21 cellular contexts compared by ENCODE assay signal in the genomic region with DNA sequence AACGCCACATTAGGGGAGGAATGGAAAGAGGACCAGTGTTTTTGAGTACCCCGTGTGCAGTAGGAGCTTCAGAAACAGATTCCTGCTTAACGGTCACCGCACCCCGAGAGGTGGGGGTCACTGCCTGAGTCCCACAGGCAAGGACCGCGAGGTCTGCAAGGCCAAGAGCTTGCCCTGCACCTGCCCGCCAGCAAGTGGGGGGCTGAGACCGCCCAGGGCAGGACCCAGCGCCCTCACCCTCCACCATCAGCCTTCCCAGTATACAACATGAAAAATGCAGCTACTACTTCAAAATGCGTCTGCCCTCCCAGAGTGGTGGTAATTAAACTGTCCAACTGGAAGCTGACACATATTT. TPM values are rescaled to one million over a fixed set of nuclear protein-coding genes. Genes with fewer than 3 reads are reported as not detected.
DNase-seq lines count a peak whose midpoint lies in the region; ATAC-seq and TF ChIP-seq lines count a peak whose summit lies in the region.
"Had no signal": no experiment of that assay in that cellular context is flagged by ENCODE, and none has a peak within 500 bp of the region (broad histone marks: within the 10 kb centered on the region; RNA-seq: fewer than 3 reads in every experiment).

No MANE protein-coding gene starts in this region.

- TF ChIP-seq CTCF in heart left ventricle (IDR thresholded peaks at IDR 0.05) (no peak), left lung (IDR thresholded peaks at IDR 0.05) (no peak), gastrocnemius medialis (IDR thresholded peaks at IDR 0.05 in 4 of 5, conservative IDR thresholded peaks at IDR 0.05 in 1 of 5) (no peak), vagina (IDR thresholded peaks at IDR 0.05) (no peak)

- peak overlapping the region; percentile 55 to 80 (median 64) for H3K27ac ChIP-seq in heart left ventricle
- H3K27ac ChIP-seq in left lung = peak overlapping the region; percentile 0 to 42
- H3K27ac ChIP-seq in gastrocnemius medialis = peak overlapping the region in 3 of 4 donors; percentile 67 to 70 (median 70)
- peak overlapping the region; percentile 27 for H3K27ac ChIP-seq in vagina
- H3K27ac ChIP-seq: C4-2B had no signal

- ATAC-seq in heart left ventricle = no peak
- ATAC-seq in left lung = no peak
- no peak for ATAC-seq in gastrocnemius medialis
- no peak for ATAC-seq in HG03025 (IDR thresholded peaks at IDR 0.05; ENCODE audit: low FRiP score, unreplicated experiment)
- ATAC-seq: activated CD8-positive, alpha-beta memory T cell treated with anti-CD3 and anti-CD28 coated beads, Interleukin-2, amount 10 ng/mL, durations not matched to agents 7 days and 5 days; natural killer cell treated with Interleukin-12 subunit alpha and Interleukin-12 subunit beta and Interleukin-15 and Interleukin-18, amount 100 ng/mL, for 72 hours had no signal

- intact Hi-C loops in heart left ventricle (cut with DNase I) (loop anchor here in 1 of 10 donors (5.0 kb wide), 1 partner anchor 35 kb away; no protein-coding TSS in a partner anchor), cardiac septum (cut with DNase I) (loop anchor here (2.0 kb wide), 1 partner anchor 151 kb away; no protein-coding TSS in a partner anchor), left lung (cut with DNase I) (no loop called here), gastrocnemius medialis (cut with DNase I; ENCODE audit: low total_unique reads) (no loop called here), vagina (cut with DNase I) (no loop called here)

- no peaks in the 10 kb centered on the region for H3K27me3 ChIP-seq in heart left ventricle
- no peaks in the 10 kb centered on the region for H3K27me3 ChIP-seq in left lung
- peaks cover 0 to 13% (median 10%) of the 10 kb centered on the region in 3 donors for H3K27me3 ChIP-seq in gastrocnemius medialis
- no peaks in the 10 kb centered on the region for H3K27me3 ChIP-seq in vagina
- H3K27me3 ChIP-seq: adrenal gland had no signal

- peak in 2 of 5 donors; percentile 3 to 9 for DNase-seq in heart left ventricle
- DNase-seq in cardiac septum (ENCODE audit: low spot score) = no peak
- DNase-seq in left lung = no peak
- DNase-seq in gastrocnemius medialis = no peak
- DNase-seq in vagina (ENCODE audit: extremely low spot score in 2 of 2) = peak in 1 of 2 donors; percentile 81
- no peak for DNase-seq in G401 (ENCODE audit: low spot score)
- DNase-seq in hippocampal formation (lab: John Stamatoyannopoulos, UW) = no peak
- DNase-seq: 8988T; activated CD4-positive, CD25-positive, alpha-beta regulatory T cell treated with anti-CD3 and anti-CD28 coated beads, Interleukin-2, amount 50 U/mL, for 72 hours; KG1; lower lobe of right lung; NCI-H1092; NCI-H2081 treated with DMSO at 0.1 percent for 48 hours; NCI-H510A treated with DMSO at 0.1 percent for 48 hours; T-helper 9 cell had no signal

- no peaks in the 10 kb centered on the region for H3K36me3 ChIP-seq in heart left ventricle
- no peaks in the 10 kb centered on the region for H3K36me3 ChIP-seq in left lung
- H3K36me3 ChIP-seq in gastrocnemius medialis = no peaks in the 10 kb centered on the region
- no peaks in the 10 kb centered on the region for H3K36me3 ChIP-seq in vagina
- H3K36me3 ChIP-seq: adrenal gland, lower lobe of right lung had no signal

- TF ChIP-seq POLR2A in heart left ventricle (IDR thresholded peaks at IDR 0.05) = no peak
- no peak for TF ChIP-seq POLR2A in gastrocnemius medialis (IDR thresholded peaks at IDR 0.05)
- TF ChIP-seq POLR2A in vagina (IDR thresholded peaks at IDR 0.05) = no peak

- WGBS in heart left ventricle, 4 donors = 67 to 80% (median 76%) methylated on average over 11 of the region's 11 CpGs

- H3K4me1 ChIP-seq in heart left ventricle (peaks cover 2 to 93% (median 76%) of the 10 kb centered on the region in 12 donors), left lung (peaks cover 23 to 49% of the 10 kb centered on the region in 2 donors), gastrocnemius medialis (peaks cover 50 to 60% of the 10 kb centered on the region in 2 donors), vagina (peaks cover 62% of the 10 kb centered on the region)

- no peak overlapping the region for H3K4me3 ChIP-seq in heart left ventricle
- H3K4me3 ChIP-seq in left lung = no peak overlapping the region
- H3K4me3 ChIP-seq in gastrocnemius medialis = no peak overlapping the region
- H3K4me3 ChIP-seq in vagina = no peak overlapping the region
- H3K4me3 ChIP-seq: adrenal gland, lower lobe of right lung had no signal

- H3K9me3 ChIP-seq in heart left ventricle = no peaks in the 10 kb centered on the region
- H3K9me3 ChIP-seq in left lung = no peaks in the 10 kb centered on the region
- no peaks in the 10 kb centered on the region for H3K9me3 ChIP-seq in gastrocnemius medialis
- H3K9me3 ChIP-seq in vagina = no peaks in the 10 kb centered on the region
- H3K9me3 ChIP-seq: adrenal gland, lower lobe of right lung had no signal

- in situ Hi-C loops in gastrocnemius medialis (cut with MboI; ENCODE audit: low sequenced_read_pairs in 4 of 4) (no loop called here), G401 (cut with HindIII; ENCODE audit: low sequenced_read_pairs) (no loop called here)

RNA-seq across cellular contexts. Expression of a gene that starts 44.9 kb away (rescaled TPM):
- 100 to 1,000 TPM in 8 of 9 donors, 10 to 100 TPM in 1; 91.9 to 428 (median 184) TPM for total RNA-seq in heart left ventricle
- polyA plus RNA-seq in heart left ventricle = 100 to 1,000 TPM in 1 of 2 donors, 10 to 100 TPM in 1; 52.6 to 194 TPM
- total RNA-seq in cardiac septum = 196 TPM
- total RNA-seq in left lung = 1,000 to 10,000 TPM in 1 of 2 donors, 100 to 1,000 TPM in 1; 418 to 1,057 TPM
- 100 to 1,000 TPM in 3 of 4 donors, 10 to 100 TPM in 1; 60.5 to 127 (median 120) TPM for total RNA-seq in gastrocnemius medialis
- total RNA-seq in vagina = 178 TPM
- 0.18 and 0.98 TPM in 2 replicates for total RNA-seq in G401 (2014; rRNA removed; shearing (Covaris generic))
- total RNA-seq: activated CD8-positive, alpha-beta memory T cell treated with anti-CD3 and anti-CD28 coated beads, Interleukin-2, amount 10 ng/mL, durations not matched to agents 7 days and 5 days; activated T-helper 2 cell treated with anti-CD3 and anti-CD28 coated beads, Interferon-gamma antibody, Interleukin-2, Interleukin-4, amounts not matched to agents 10 μg/mL and 5 μg/mL and 100 μg/mL, durations not matched to agents 14 hours and 24 hours and 36 hours; natural killer cell treated with Interleukin-12 subunit alpha and Interleukin-12 subunit beta and Interleukin-15 and Interleukin-18, amount 100 ng/mL, for 72 hours had no signal

RNA-seq across cellular contexts. Expression of a gene that starts 45.0 kb away (rescaled TPM):
- total RNA-seq in heart left ventricle (100 to 1,000 TPM in 8 of 9 donors, 10 to 100 TPM in 1; 94.0 to 377 (median 166) TPM), cardiac septum (165 TPM), left lung (100 to 1,000 TPM; 343 to 638 TPM), gastrocnemius medialis (10 to 100 TPM; 51.2 to 85.8 (median 70.5) TPM), vagina (180 TPM)
- 100 to 1,000 TPM in 1 of 2 donors, 10 to 100 TPM in 1; 92.4 to 220 TPM for polyA plus RNA-seq in heart left ventricle
- total RNA-seq in G401 (2014; rRNA removed; shearing (Covaris generic)) = 0.12 and 6.1 TPM in 2 replicates
- total RNA-seq: activated CD8-positive, alpha-beta memory T cell treated with anti-CD3 and anti-CD28 coated beads, Interleukin-2, amount 10 ng/mL, durations not matched to agents 7 days and 5 days; activated T-helper 2 cell treated with anti-CD3 and anti-CD28 coated beads, Interferon-gamma antibody, Interleukin-2, Interleukin-4, amounts not matched to agents 10 μg/mL and 5 μg/mL and 100 μg/mL, durations not matched to agents 14 hours and 24 hours and 36 hours; natural killer cell treated with Interleukin-12 subunit alpha and Interleukin-12 subunit beta and Interleukin-15 and Interleukin-18, amount 100 ng/mL, for 72 hours had no signal

Comparison
In these comparisons a context has a peak if more than half of its experiments do, and no peak if none do; other contexts are left out.
1. RNA of a gene that starts 44.9 kb away (total RNA-seq): 418 to 1,057 TPM in left lung, 196 TPM in cardiac septum (single experiment), 91.9 to 428 TPM in heart left ventricle, 178 TPM in vagina (single experiment) and 60.5 to 127 TPM in gastrocnemius medialis; 0.18 to 0.98 TPM in G401; every median in the first group is over 10 times any median in the second.
2. Peak in every context shown above with its lines, with median percentiles within 50 percentile points of each other: H3K27ac ChIP-seq.